In genomic region chr4:156971168-156971601, GRCh38 we compare ENCODE assay signal across 8 cellular contexts. TPM values are rescaled to one million over a fixed set of nuclear protein-coding genes. Genes with fewer than 3 reads are reported as not detected.
DNase-seq lines count a peak whose midpoint lies in the region; ATAC-seq and TF ChIP-seq lines count a peak whose summit lies in the region.

No MANE protein-coding gene starts in this region.

- intact Hi-C loops in activated B cell treated with CpG ODN at 0.5 μM for 24 hours (cut with micrococcal nuclease), result no loop called here
- intact Hi-C loops in right cardiac atrium (cut with DNase I), result loop anchor here in 2 of 4 donors (10.0 kb wide), 2 partner anchors 74 to 486 kb away; no protein-coding TSS in a partner anchor

- ATAC-seq in activated B cell treated with CpG ODN at 0.5 μM for 24 hours (ENCODE audit: low read depth) (peak; percentile 14), right cardiac atrium (peak; percentile 7 to 8), HG03342 (IDR thresholded peaks at IDR 0.05; ENCODE audit: unreplicated experiment) (no peak)

- peaks cover 12% of the 10 kb centered on the region for H3K4me1 Mint-ChIP-seq in activated B cell treated with CpG ODN at 0.5 μM for 24 hours

- H3K27me3 Mint-ChIP-seq in activated B cell treated with CpG ODN at 0.5 μM for 24 hours, result peaks cover 29% of the 10 kb centered on the region

- CTCF ChIA-PET in activated B cell treated with CpG ODN at 0.5 μM for 24 hours (lab: Charles Lee), result no interaction called here

- peaks cover 5% of the 10 kb centered on the region for H3K9me3 Mint-ChIP-seq in activated B cell treated with CpG ODN at 0.5 μM for 24 hours

- 1% methylated on average over 43 of the region's 44 CpGs for WGBS in right cardiac atrium

- POLR2A ChIA-PET in activated B cell treated with CpG ODN at 0.5 μM for 24 hours (lab: Charles Lee), result no interaction called here

- peak overlapping the region; percentile 99 for H3K27ac ChIP-seq in right cardiac atrium (ENCODE audit: low read length)

- H3K4me3 ChIP-seq in right cardiac atrium (ENCODE audit: low read length) (peak overlapping the region; percentile 100), skeletal muscle cell (ENCODE audit: low read depth, low read length) (peak overlapping the region; percentile 83)

- H3K4me3 Mint-ChIP-seq in activated B cell treated with CpG ODN at 0.5 μM for 24 hours, result peak overlapping the region; percentile 29

- TF ChIP-seq CTCF in activated B cell treated with CpG ODN at 0.5 μM for 24 hours (IDR thresholded peaks at IDR 0.05), result no peak

- DNase-seq in NCI-H1417 (lab: John Stamatoyannopoulos, UW) (peak in 2 of 3 experiments; percentile 43 to 54), NCI-H1417 treated with DMSO at 0.1 percent for 48 hours (lab: John Stamatoyannopoulos, UW) (no peak), activated B cell treated with CpG ODN at 0.5 μM for 24 hours (no peak), right cardiac atrium (peak; percentile 24 to 64 (median 60)), skeletal muscle cell (ENCODE audit: low read depth) (no peak), globus pallidus (ENCODE audit: low spot score) (no peak), NCI-H1694 (lab: John Stamatoyannopoulos, UW) (no peak)

- H3K4me1 ChIP-seq in right cardiac atrium (ENCODE audit: control insufficient read depth, insufficient read depth, low read length), result no peaks in the 10 kb centered on the region

- no peak overlapping the region for H3K27ac Mint-ChIP-seq in activated B cell treated with CpG ODN at 0.5 μM for 24 hours

- H3K27me3 ChIP-seq in right cardiac atrium (ENCODE audit: control insufficient read depth, insufficient read depth), result no peaks in the 10 kb centered on the region

- H3K9me3 ChIP-seq in right cardiac atrium (ENCODE audit: control insufficient read depth, low read length), result no peaks in the 10 kb centered on the region

- no peaks in the 10 kb centered on the region for H3K36me3 Mint-ChIP-seq in activated B cell treated with CpG ODN at 0.5 μM for 24 hours (ENCODE audit: low read depth)

RNA-seq across cellular contexts. Expression of gene PDGFC, which starts 0.4 kb away (rescaled TPM):
- not detected in 2 replicates for total RNA-seq in activated B cell treated with CpG ODN at 0.5 μM for 24 hours
- 10 to 100 TPM; 13.6 to 17.9 (median 16.0) TPM for total RNA-seq in right cardiac atrium
- 6.5 TPM for polyA plus RNA-seq in right cardiac atrium

Comparison
In these comparisons a context has a peak if more than half of its experiments do, and no peak if none do; other contexts are left out.
1. DNase-seq: peak in NCI-H1417 (2 of 3) and right cardiac atrium (3 of 3); none in NCI-H1417 treated with DMSO at 0.1 percent for 48 hours (single experiment), activated B cell treated with CpG ODN at 0.5 μM for 24 hours (single experiment), skeletal muscle cell (single experiment), globus pallidus (single experiment) and NCI-H1694 (single experiment).
2. RNA of gene PDGFC, which starts 0.4 kb away (total RNA-seq): 13.6 to 17.9 TPM in right cardiac atrium; not detected in activated B cell treated with CpG ODN at 0.5 μM for 24 hours; every median in the first group is over 10 times any median in the second.